9 cellular contexts compared by ENCODE assay signal in the genomic region with DNA sequence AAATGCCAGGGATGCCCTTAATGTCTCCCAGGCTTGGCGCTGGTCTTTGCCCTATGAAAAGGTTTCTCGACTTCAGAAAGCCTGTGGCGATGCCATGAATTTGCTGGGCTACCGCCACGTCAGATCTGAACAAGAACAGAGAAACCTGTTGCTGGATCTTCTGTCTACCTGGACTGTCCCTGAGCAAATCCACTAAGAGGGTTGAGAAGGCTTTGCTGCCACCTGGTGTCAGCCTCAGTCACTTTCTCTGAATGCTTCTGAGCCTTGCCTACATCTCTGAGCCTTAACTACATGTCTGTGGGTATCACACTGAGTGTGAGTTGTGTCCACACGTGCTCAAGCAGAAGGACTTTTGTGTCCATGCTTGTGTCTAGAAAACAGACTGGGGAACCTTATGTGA. TPM values are rescaled to one million over a fixed set of nuclear protein-coding genes. Genes with fewer than 3 reads are reported as not detected.
A peak's percentile ranks its signal among the peaks of the same experiment; 100 is the strongest.
DNase-seq lines count a peak whose midpoint lies in the region; ATAC-seq and TF ChIP-seq lines count a peak whose summit lies in the region.
"Had no signal": no experiment of that assay in that cellular context is flagged by ENCODE, and none has a peak within 500 bp of the region (broad histone marks: within the 10 kb centered on the region; RNA-seq: fewer than 3 reads in every experiment).

No MANE protein-coding gene starts in this region.

- intact Hi-C loops in lower lobe of right lung (cut with DNase I) (no loop called here), uterus (cut with DNase I; ENCODE audit: low total_unique reads) (no loop called here)

- H3K4me3 ChIP-seq in brain microvascular endothelial cell (ENCODE audit: low read depth, low read length) (no peak overlapping the region), lower lobe of right lung (no peak overlapping the region), uterus (no peak overlapping the region)

- H3K27ac ChIP-seq in brain microvascular endothelial cell (no peak overlapping the region), lower lobe of right lung (no peak overlapping the region), uterus (no peak overlapping the region)

- DNase-seq in AG08395 (ENCODE audit: low spot score) (peak; percentile 39), RPMI7951 (ENCODE audit: low read depth) (peak; percentile 40), brain microvascular endothelial cell (peak; percentile 38), lower lobe of right lung (no peak), uterus (no peak), dedifferentiated amniotic fluid mesenchymal stem cell (ENCODE audit: extremely low spot score) (no peak)

- TF ChIP-seq CTCF in GM12874 (IDR thresholded peaks at IDR 0.05; ENCODE audit: insufficient read depth, low read depth, low read length) (peak; percentile 76), brain microvascular endothelial cell (IDR thresholded peaks at IDR 0.05; ENCODE audit: low read depth, low read length, missing control alignments) (peak; percentile 80), lower lobe of right lung (IDR thresholded peaks at IDR 0.05) (peak; percentile 41), uterus (IDR thresholded peaks at IDR 0.05) (peak in 3 of 4 experiments; percentile 11 to 35 (median 27))

- peak; percentile 74 for ATAC-seq in HG03565 (IDR thresholded peaks at IDR 0.05; ENCODE audit: unreplicated experiment)
- peak; percentile 54 to 78 for ATAC-seq in lower lobe of right lung

- TF ChIP-seq POLR2A in uterus (IDR thresholded peaks at IDR 0.05), result no peak

- H3K36me3 ChIP-seq in brain microvascular endothelial cell (replicated peaks) (no peaks in the 10 kb centered on the region), lower lobe of right lung (no peaks in the 10 kb centered on the region), uterus (no peaks in the 10 kb centered on the region)

- H3K9me3 ChIP-seq in lower lobe of right lung (no peaks in the 10 kb centered on the region), uterus (no peaks in the 10 kb centered on the region)

- in situ Hi-C loops in brain microvascular endothelial cell (cut with HindIII; ENCODE audit: low pct_ligation_motif_present, low sequenced_read_pairs), result no loop called here

- no peaks in the 10 kb centered on the region for H3K27me3 ChIP-seq in brain microvascular endothelial cell (replicated peaks)
- no peaks in the 10 kb centered on the region for H3K27me3 ChIP-seq in lower lobe of right lung (ENCODE audit: low read depth)
- H3K27me3 ChIP-seq in uterus, result no peaks in the 10 kb centered on the region

- H3K4me1 ChIP-seq in lower lobe of right lung (no peaks in the 10 kb centered on the region), uterus (no peaks in the 10 kb centered on the region)

RNA-seq across cellular contexts. Expression of a gene that starts 11.4 kb away (rescaled TPM):
- not detected in 2 replicates for total RNA-seq in RPMI7951 (2014; rRNA removed; shearing (Covaris generic))
- total RNA-seq in lower lobe of right lung (0.27 TPM), uterus (1 to 10 TPM in 1 of 4 donors, not detected in 3; 6.4 TPM)
- total RNA-seq: urinary bladder had no signal

RNA-seq across cellular contexts. Expression of a gene that starts 39.2 kb away (rescaled TPM):
- not detected in 2 replicates for total RNA-seq in RPMI7951 (2014; rRNA removed; shearing (Covaris generic))
- total RNA-seq in lower lobe of right lung (not detected), uterus (under 1 TPM in 2 of 4 donors, not detected in 2; 0.07 to 0.24 TPM)
- total RNA-seq: urinary bladder had no signal

RNA-seq across cellular contexts. Expression of a gene that starts 48.5 kb away (rescaled TPM):
- total RNA-seq in RPMI7951 (2014; rRNA removed; shearing (Covaris generic)), result 2.2 and 3.8 TPM in 2 replicates
- total RNA-seq in lower lobe of right lung (18.3 TPM), uterus (10 to 100 TPM in 1 of 4 donors, 1 to 10 TPM in 2, under 1 TPM in 1; 0.59 to 21.5 (median 8.3) TPM)

Comparison
In these comparisons a context has a peak if more than half of its experiments do, and no peak if none do; other contexts are left out.
1. DNase-seq: peak in AG08395 (single experiment), RPMI7951 (single experiment) and brain microvascular endothelial cell (single experiment); none in lower lobe of right lung (single experiment), uterus (0 of 2) and dedifferentiated amniotic fluid mesenchymal stem cell (single experiment).
2. CTCF ChIP-seq: peak in every context shown above with its lines; median percentile 80 in brain microvascular endothelial cell; 76 in GM12874; 41 in lower lobe of right lung; 27 in uterus.